18 cellular contexts compared by ENCODE assay signal in genomic region chr1:17067465-17068245, GRCh38. TPM values are rescaled to one million over a fixed set of nuclear protein-coding genes. Genes with fewer than 3 reads are reported as not detected.
"Had no signal": no experiment of that assay in that cellular context is flagged by ENCODE, and none has a peak within 500 bp of the region (broad histone marks: within the 10 kb centered on the region; RNA-seq: fewer than 3 reads in every experiment).

No MANE protein-coding gene starts in this region.

- H3K9me3 ChIP-seq: right lobe of liver had no signal

- H3K4me3 Mint-ChIP-seq: activated B cell treated with CpG ODN at 0.5 μM for 24 hours; activated CD4-positive, alpha-beta memory T cell treated with anti-CD3 and anti-CD28 coated beads for 36 hours; activated naive CD8-positive, alpha-beta T cell; natural killer cell treated with Interleukin-12 subunit alpha and Interleukin-12 subunit beta and Interleukin-15 and Interleukin-18, amount 100 ng/mL, for 72 hours; stimulated activated effector memory CD8-positive, alpha-beta T cell treated with anti-CD3 and anti-CD28 coated beads, Interleukin-12 subunit alpha, Interleukin-12 subunit beta, amount 100 ng/mL, for 72 hours; T-cell had no signal

- H3K27me3 ChIP-seq: left lung, right lobe of liver had no signal

- DNase-seq: activated B cell treated with CpG ODN at 0.5 μM for 24 hours; activated CD4-positive, alpha-beta memory T cell treated with anti-CD3 and anti-CD28 coated beads for 36 hours; activated CD4-positive, alpha-beta T cell treated with anti-CD3 and anti-CD28 coated beads for 4 hours; activated T-cell treated with anti-CD3 and anti-CD28 coated beads for 4 hours; foreskin melanocyte; left lung; mesenchymal stem cell; occipital lobe; right lobe of liver; small intestine; stimulated activated CD4-positive, alpha-beta T cell treated with anti-CD3 and anti-CD28 coated beads, Interleukin-4, amount 100 ng/mL, for 24 hours; T-cell; T-helper 9 cell had no signal

- H3K36me3 Mint-ChIP-seq: activated CD4-positive, alpha-beta memory T cell treated with anti-CD3 and anti-CD28 coated beads for 36 hours; activated naive CD8-positive, alpha-beta T cell; natural killer cell treated with Interleukin-12 subunit alpha and Interleukin-12 subunit beta and Interleukin-15 and Interleukin-18, amount 100 ng/mL, for 72 hours; stimulated activated effector memory CD8-positive, alpha-beta T cell treated with anti-CD3 and anti-CD28 coated beads, Interleukin-12 subunit alpha, Interleukin-12 subunit beta, amount 100 ng/mL, for 72 hours; T-cell had no signal

- H3K27ac ChIP-seq: right lobe of liver had no signal

- ATAC-seq: natural killer cell treated with Interleukin-12 subunit alpha and Interleukin-12 subunit beta and Interleukin-15 and Interleukin-18, amount 100 ng/mL, for 72 hours; right lobe of liver; SK-N-SH treated with all-trans-retinoic acid at 6 μM for 48 hours; stimulated activated effector memory CD8-positive, alpha-beta T cell treated with anti-CD3 and anti-CD28 coated beads, Interleukin-12 subunit alpha, Interleukin-12 subunit beta, amount 100 ng/mL, for 72 hours; T-cell had no signal

- H3K27me3 Mint-ChIP-seq: activated B cell treated with CpG ODN at 0.5 μM for 24 hours; activated CD4-positive, alpha-beta memory T cell treated with anti-CD3 and anti-CD28 coated beads for 36 hours; activated naive CD8-positive, alpha-beta T cell had no signal

- H3K27ac Mint-ChIP-seq: activated B cell treated with CpG ODN at 0.5 μM for 24 hours; activated CD4-positive, alpha-beta memory T cell treated with anti-CD3 and anti-CD28 coated beads for 36 hours; activated naive CD8-positive, alpha-beta T cell; natural killer cell treated with Interleukin-12 subunit alpha and Interleukin-12 subunit beta and Interleukin-15 and Interleukin-18, amount 100 ng/mL, for 72 hours; stimulated activated effector memory CD8-positive, alpha-beta T cell treated with anti-CD3 and anti-CD28 coated beads, Interleukin-12 subunit alpha, Interleukin-12 subunit beta, amount 100 ng/mL, for 72 hours; T-cell had no signal

- H3K9me3 Mint-ChIP-seq: activated B cell treated with CpG ODN at 0.5 μM for 24 hours; natural killer cell treated with Interleukin-12 subunit alpha and Interleukin-12 subunit beta and Interleukin-15 and Interleukin-18, amount 100 ng/mL, for 72 hours; stimulated activated effector memory CD8-positive, alpha-beta T cell treated with anti-CD3 and anti-CD28 coated beads, Interleukin-12 subunit alpha, Interleukin-12 subunit beta, amount 100 ng/mL, for 72 hours; T-cell had no signal

- H3K4me3 ChIP-seq: left lung, right lobe of liver had no signal

- H3K4me1 Mint-ChIP-seq: activated B cell treated with CpG ODN at 0.5 μM for 24 hours; stimulated activated effector memory CD8-positive, alpha-beta T cell treated with anti-CD3 and anti-CD28 coated beads, Interleukin-12 subunit alpha, Interleukin-12 subunit beta, amount 100 ng/mL, for 72 hours; T-cell had no signal

- H3K36me3 ChIP-seq: right lobe of liver had no signal

RNA-seq across cellular contexts. Expression of gene PADI2, which starts 51.6 kb away (rescaled TPM):
- total RNA-seq: activated CD4-positive, alpha-beta memory T cell treated with anti-CD3 and anti-CD28 coated beads for 36 hours; natural killer cell treated with Interleukin-12 subunit alpha and Interleukin-12 subunit beta and Interleukin-15 and Interleukin-18, amount 100 ng/mL, for 72 hours; pulmonary artery endothelial cell had no signal
